In the genomic region with DNA sequence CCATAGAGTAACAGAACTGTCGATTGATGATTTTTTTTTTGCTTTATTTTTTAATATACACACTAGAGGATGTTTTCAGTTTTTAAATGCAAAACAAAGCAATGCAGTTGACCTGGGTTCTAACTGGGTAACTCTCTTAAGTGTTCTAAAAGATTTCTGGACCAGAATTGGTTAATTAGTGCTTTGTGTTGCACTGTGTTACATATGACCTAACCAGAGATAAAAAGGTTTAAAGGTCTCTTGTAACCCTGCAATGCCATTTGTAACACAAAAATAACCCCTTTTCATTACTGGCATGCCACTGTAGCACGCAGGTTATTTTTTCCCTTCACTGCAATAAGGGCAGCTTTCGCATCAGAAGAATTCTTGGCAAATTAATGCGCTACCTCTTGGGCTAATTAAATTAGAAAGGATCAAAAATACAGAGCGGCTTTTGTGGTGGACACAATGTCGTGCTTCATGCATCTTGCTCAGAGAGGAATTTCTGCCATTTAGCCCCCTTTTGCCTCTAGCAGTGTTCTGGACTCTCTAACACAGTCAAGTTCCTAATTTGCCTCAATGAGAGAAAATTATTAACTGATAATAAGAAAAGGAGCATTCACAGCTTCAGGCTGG, we compare ENCODE assay signal across 19 cellular contexts.
"Had no signal": no experiment of that assay in that cellular context is flagged by ENCODE, and none has a peak within 500 bp of the region (broad histone marks: within the 10 kb centered on the region; RNA-seq: fewer than 3 reads in every experiment).

No MANE protein-coding gene starts in this region.

- H3K4me1 Mint-ChIP-seq: activated CD4-positive, alpha-beta memory T cell treated with anti-CD3 and anti-CD28 coated beads, Interleukin-2, amount 10 ng/mL, durations not matched to agents 7 days and 5 days; activated naive CD8-positive, alpha-beta T cell treated with anti-CD3 and anti-CD28 coated beads, Interleukin-2, amount 10 ng/mL, durations not matched to agents 7 days and 5 days; activated T-helper 17 cell treated with anti-CD3 and anti-CD28 coated beads, Interleukin-2, amount 50 U/mL, for 72 hours; central memory CD8-positive, alpha-beta T cell; stimulated activated naive B cell treated with anti-CD40 and anti-IgM and Interleukin-4, amounts not matched to agents 10 μg/mL and 1 μg/mL and 100 μg/mL, for 72 hours had no signal

- H3K4me3 ChIP-seq: coronary artery, lung, psoas muscle, upper lobe of right lung had no signal

- H3K4me3 Mint-ChIP-seq: activated CD4-positive, alpha-beta memory T cell treated with anti-CD3 and anti-CD28 coated beads, Interleukin-2, amount 10 ng/mL, durations not matched to agents 7 days and 5 days; activated naive CD8-positive, alpha-beta T cell treated with anti-CD3 and anti-CD28 coated beads, Interleukin-2, amount 10 ng/mL, durations not matched to agents 7 days and 5 days; activated T-helper 17 cell treated with anti-CD3 and anti-CD28 coated beads, Interleukin-2, amount 50 U/mL, for 72 hours; central memory CD8-positive, alpha-beta T cell; stimulated activated naive B cell treated with anti-CD40 and anti-IgM and Interleukin-4, amounts not matched to agents 10 μg/mL and 1 μg/mL and 100 μg/mL, for 72 hours had no signal

- DNase-seq: activated CD4-positive, alpha-beta memory T cell treated with anti-CD3 and anti-CD28 coated beads, Interleukin-2, amount 10 ng/mL, durations not matched to agents 7 days and 5 days; activated CD4-positive, alpha-beta T cell treated with anti-CD3 and anti-CD28 coated beads for 48 hours; activated CD4-positive, CD25-positive, alpha-beta regulatory T cell; activated naive CD4-positive, alpha-beta T cell; activated naive CD8-positive, alpha-beta T cell treated with anti-CD3 and anti-CD28 coated beads, Interleukin-2, amount 10 ng/mL, durations not matched to agents 7 days and 5 days; activated T-cell treated with anti-CD3 and anti-CD28 coated beads, Interleukin-2, amount 50 U/mL, for 1 hour; islet precursor cell; left colon; psoas muscle; stimulated activated naive B cell treated with anti-CD40 and anti-IgM and Interleukin-4, amounts not matched to agents 10 μg/mL and 1 μg/mL and 100 μg/mL, for 72 hours; T-helper 1 cell; T-helper 9 cell; upper lobe of right lung had no signal

- H3K9me3 Mint-ChIP-seq: activated CD4-positive, alpha-beta memory T cell treated with anti-CD3 and anti-CD28 coated beads, Interleukin-2, amount 10 ng/mL, durations not matched to agents 7 days and 5 days; activated naive CD8-positive, alpha-beta T cell treated with anti-CD3 and anti-CD28 coated beads, Interleukin-2, amount 10 ng/mL, durations not matched to agents 7 days and 5 days; activated T-helper 17 cell treated with anti-CD3 and anti-CD28 coated beads, Interleukin-2, amount 50 U/mL, for 72 hours; brain; central memory CD8-positive, alpha-beta T cell; stimulated activated naive B cell treated with anti-CD40 and anti-IgM and Interleukin-4, amounts not matched to agents 10 μg/mL and 1 μg/mL and 100 μg/mL, for 72 hours had no signal

- ATAC-seq: activated T-helper 17 cell treated with anti-CD3 and anti-CD28 coated beads, Interleukin-2, amount 50 U/mL, for 72 hours; esophagus mucosa; left colon; psoas muscle; stimulated activated naive B cell treated with anti-CD40 and anti-IgM and Interleukin-4, amounts not matched to agents 10 μg/mL and 1 μg/mL and 100 μg/mL, for 72 hours; upper lobe of right lung had no signal

- H3K27ac Mint-ChIP-seq: activated CD4-positive, alpha-beta memory T cell treated with anti-CD3 and anti-CD28 coated beads, Interleukin-2, amount 10 ng/mL, durations not matched to agents 7 days and 5 days; activated naive CD8-positive, alpha-beta T cell treated with anti-CD3 and anti-CD28 coated beads, Interleukin-2, amount 10 ng/mL, durations not matched to agents 7 days and 5 days; activated T-helper 17 cell treated with anti-CD3 and anti-CD28 coated beads, Interleukin-2, amount 50 U/mL, for 72 hours; brain; stimulated activated naive B cell treated with anti-CD40 and anti-IgM and Interleukin-4, amounts not matched to agents 10 μg/mL and 1 μg/mL and 100 μg/mL, for 72 hours had no signal

- H3K27me3 Mint-ChIP-seq: activated naive CD8-positive, alpha-beta T cell treated with anti-CD3 and anti-CD28 coated beads, Interleukin-2, amount 10 ng/mL, durations not matched to agents 7 days and 5 days; brain had no signal

- H3K36me3 Mint-ChIP-seq: activated naive CD8-positive, alpha-beta T cell treated with anti-CD3 and anti-CD28 coated beads, Interleukin-2, amount 10 ng/mL, durations not matched to agents 7 days and 5 days; brain; stimulated activated naive B cell treated with anti-CD40 and anti-IgM and Interleukin-4, amounts not matched to agents 10 μg/mL and 1 μg/mL and 100 μg/mL, for 72 hours had no signal
